ENCODE assay signal across 30 cellular contexts in the genomic region with DNA sequence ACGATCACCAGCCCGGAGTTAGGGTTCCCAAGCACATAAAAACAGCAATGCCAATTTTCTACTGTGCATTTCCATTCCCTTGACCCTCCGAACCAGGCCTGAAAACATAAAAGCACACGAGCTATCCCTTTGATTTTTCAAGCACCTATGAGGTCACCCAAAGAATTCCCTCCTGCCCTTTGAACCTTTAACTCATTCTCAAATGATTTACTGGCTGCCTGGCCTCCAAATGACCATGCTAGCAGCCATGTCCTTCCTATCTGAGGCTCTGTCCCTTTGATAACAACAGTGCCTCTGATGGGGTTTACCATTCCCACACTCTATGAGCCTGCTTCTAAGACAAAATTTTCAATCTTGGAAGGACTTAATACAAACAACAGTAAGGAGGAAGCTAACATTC. TPM values are rescaled to one million over a fixed set of nuclear protein-coding genes. Genes with fewer than 3 reads are reported as not detected.
DNase-seq lines count a peak whose midpoint lies in the region; ATAC-seq and TF ChIP-seq lines count a peak whose summit lies in the region.
"Had no signal": no experiment of that assay in that cellular context is flagged by ENCODE, and none has a peak within 500 bp of the region (broad histone marks: within the 10 kb centered on the region; RNA-seq: fewer than 3 reads in every experiment).

No MANE protein-coding gene starts in this region.

- H3K4me3 ChIP-seq in GM23248 (no peak overlapping the region), lower lobe of right lung (no peak overlapping the region), trophoblast cell (ENCODE audit: low read depth, low read length) (no peak overlapping the region), SK-N-SH (ENCODE audit: low read depth in 2 of 2, low read length in 1 of 2) (no peak overlapping the region)
- H3K4me3 ChIP-seq: A549, Peyer's patch, skin epidermis had no signal

- TF ChIP-seq CTCF in lower lobe of right lung (IDR thresholded peaks at IDR 0.05) (no peak), SK-N-SH (IDR thresholded peaks at IDR 0.05) (no peak)

- H3K27me3 Mint-ChIP-seq in activated T-cell treated with anti-CD3 and anti-CD28 coated beads, Interleukin-2, amount 50 U/mL, for 72 hours (ENCODE audit: low read depth), result peaks cover 62% of the 10 kb centered on the region
- H3K27me3 Mint-ChIP-seq: activated naive CD8-positive, alpha-beta T cell; CD4-positive, CD25-positive, alpha-beta regulatory T cell; IgD-negative memory B cell had no signal

- in situ Hi-C loops in GM23248 (cut with MboI), result no loop called here

- no peaks in the 10 kb centered on the region for H3K9me2 ChIP-seq in GM23248 (ENCODE audit: insufficient read depth)
- no peaks in the 10 kb centered on the region for H3K9me2 ChIP-seq in SK-N-SH

- no peak overlapping the region for H3K27ac Mint-ChIP-seq in activated T-cell treated with anti-CD3 and anti-CD28 coated beads, Interleukin-2, amount 50 U/mL, for 72 hours
- H3K27ac Mint-ChIP-seq: activated naive CD8-positive, alpha-beta T cell; CD4-positive, CD25-positive, alpha-beta regulatory T cell; naive thymus-derived CD4-positive, alpha-beta T cell had no signal

- no peak for ATAC-seq in lower lobe of right lung
- ATAC-seq in activated T-cell treated with anti-CD3 and anti-CD28 coated beads, Interleukin-2, amount 50 U/mL, for 72 hours (replicated peaks in 1 of 2), result no peak
- ATAC-seq: A549; naive thymus-derived CD4-positive, alpha-beta T cell had no signal

- TF ChIP-seq RAD21 in SK-N-SH (IDR thresholded peaks at IDR 0.05; ENCODE audit: low read length), result no peak

- H3K79me2 ChIP-seq in GM23248 (ENCODE audit: insufficient read depth), result no peaks in the 10 kb centered on the region
- no peaks in the 10 kb centered on the region for H3K79me2 ChIP-seq in trophoblast cell (ENCODE audit: control insufficient read depth, insufficient read depth, low read length, poor library complexity)
- no peaks in the 10 kb centered on the region for H3K79me2 ChIP-seq in SK-N-SH (ENCODE audit: insufficient read depth)

- H2BK120ac ChIP-seq in trophoblast cell (ENCODE audit: insufficient read depth, low read length, poor library complexity), result no peak overlapping the region

- H4K12ac ChIP-seq in trophoblast cell (ENCODE audit: low read depth, low read length), result no peak overlapping the region

- no peak overlapping the region for H2AFZ ChIP-seq in GM23248
- no peak overlapping the region for H2AFZ ChIP-seq in trophoblast cell (ENCODE audit: insufficient read depth, low read length, poor library complexity)
- no peak overlapping the region for H2AFZ ChIP-seq in SK-N-SH (ENCODE audit: low read depth)

- WGBS in GM23248 (ENCODE audit: low coverage in 1 of 2, low lambda C conversion rate in 2 of 2, missing lambda C conversion rate in 2 of 2), 2 experiments, result 82 to 85% methylated on average over 4 of the region's 4 CpGs
- no CpG with 5 or more reads among the region's 4 CpGs for WGBS in trophoblast cell (ENCODE audit: extremely low coverage, insufficient coverage, insufficient read length)
- WGBS in SK-N-SH (ENCODE audit: low lambda C conversion rate), result 3% methylated on average over 4 of the region's 4 CpGs

- no peak overlapping the region for H2AK5ac ChIP-seq in trophoblast cell (ENCODE audit: low read length)

- H4K8ac ChIP-seq in trophoblast cell (ENCODE audit: low read depth, low read length), result no peak overlapping the region

- CTCF ChIA-PET in SK-N-SH (lab: Yijun Ruan, JAX), result no interaction called here

- H3K23ac ChIP-seq in trophoblast cell (ENCODE audit: low read length), result no peak overlapping the region

- no peak overlapping the region for H3K4ac ChIP-seq in trophoblast cell (ENCODE audit: low read depth, low read length)

- DNase-seq in GM23248, result no peak
- DNase-seq in glomerular visceral epithelial cell (ENCODE audit: extremely low spot score), result peak; percentile 3
- DNase-seq in lower lobe of right lung, result no peak
- no peak for DNase-seq in trophoblast cell
- DNase-seq in globus pallidus (ENCODE audit: low spot score), result no peak
- no peak for DNase-seq in SK-N-SH
- DNase-seq in activated T-cell treated with anti-CD3 and anti-CD28 coated beads, Interleukin-2, amount 50 U/mL, for 72 hours, result no peak
- DNase-seq in activated CD4-positive, alpha-beta T cell treated with anti-CD3 and anti-CD28 coated beads, Interleukin-2, amount 50 U/mL, for 48 hours, result no peak
- DNase-seq: activated CD4-positive, alpha-beta T cell treated with anti-CD3 and anti-CD28 coated beads for 48 hours; activated CD8-positive, alpha-beta memory T cell treated with anti-CD3 and anti-CD28 coated beads for 24 hours; activated effector memory CD4-positive, alpha-beta T cell treated with anti-CD3 and anti-CD28 coated beads, Interleukin-2, amount 50 U/mL, for 16 hours; activated T-cell treated with anti-CD3 and anti-CD28 coated beads for 4 hours; AML-193; CD4-positive, CD25-positive, alpha-beta regulatory T cell; effector CD4-positive, alpha-beta T cell; erythroblast; naive thymus-derived CD4-positive, alpha-beta T cell; NCI-H446 treated with DMSO at 0.1 percent for 48 hours; NCI-H82; Peyer's patch; retina; SIG-M5; stimulated activated naive CD4-positive, alpha-beta T cell; SW 1271; T-helper 9 cell; WERI-Rb-1 had no signal

- POLR2A ChIA-PET in SK-N-SH (lab: Yijun Ruan, JAX), result no interaction called here

- intact Hi-C loops in lower lobe of right lung (cut with DNase I), result no loop called here

- H3K27me3 ChIP-seq in GM23248 (replicated peaks; ENCODE audit: insufficient read depth) (no peaks in the 10 kb centered on the region), lower lobe of right lung (ENCODE audit: low read depth) (no peaks in the 10 kb centered on the region), trophoblast cell (ENCODE audit: insufficient read depth, low read length) (no peaks in the 10 kb centered on the region), SK-N-SH (ENCODE audit: insufficient read depth) (no peaks in the 10 kb centered on the region)
- H3K27me3 ChIP-seq: Peyer's patch had no signal

- H3K9me3 ChIP-seq in GM23248 (ENCODE audit: low read depth) (no peaks in the 10 kb centered on the region), lower lobe of right lung (no peaks in the 10 kb centered on the region), trophoblast cell (ENCODE audit: insufficient read depth, low read depth, low read length) (no peaks in the 10 kb centered on the region), SK-N-SH (no peaks in the 10 kb centered on the region)
- H3K9me3 ChIP-seq: A549, Peyer's patch had no signal

- H2BK5ac ChIP-seq in trophoblast cell (ENCODE audit: low read depth, low read length, poor library complexity), result peak overlapping the region; percentile 56

- 0 out of 2 replicates have a peak, but pooled peaks cover 3% of the 10 kb centered on the region for H3F3A ChIP-seq in GM23248 (ENCODE audit: insufficient read depth)
- no peaks in the 10 kb centered on the region for H3F3A ChIP-seq in SK-N-SH (replicated peaks; ENCODE audit: insufficient read depth)

- no peak overlapping the region for H3K9ac ChIP-seq in GM23248
- no peak overlapping the region for H3K9ac ChIP-seq in trophoblast cell (ENCODE audit: low read length)
- H3K9ac ChIP-seq in SK-N-SH, result no peak overlapping the region

- H3K4me1 Mint-ChIP-seq in activated T-cell treated with anti-CD3 and anti-CD28 coated beads, Interleukin-2, amount 50 U/mL, for 72 hours (ENCODE audit: low read depth), result no peaks in the 10 kb centered on the region
- H3K4me1 Mint-ChIP-seq: CD4-positive, CD25-positive, alpha-beta regulatory T cell; IgD-negative memory B cell; naive thymus-derived CD4-positive, alpha-beta T cell had no signal

- H3K36me3 Mint-ChIP-seq in activated T-cell treated with anti-CD3 and anti-CD28 coated beads, Interleukin-2, amount 50 U/mL, for 72 hours (ENCODE audit: insufficient read depth in 2 of 2), result no peaks in the 10 kb centered on the region
- H3K36me3 Mint-ChIP-seq: activated naive CD8-positive, alpha-beta T cell; CD4-positive, CD25-positive, alpha-beta regulatory T cell; IgD-negative memory B cell; naive thymus-derived CD4-positive, alpha-beta T cell had no signal

- no peak overlapping the region for H3K14ac ChIP-seq in trophoblast cell (ENCODE audit: low read length)

- H4K91ac ChIP-seq in trophoblast cell (ENCODE audit: low read depth, low read length), result no peak overlapping the region

- no peak for TF ChIP-seq EP300 in SK-N-SH (IDR thresholded peaks at IDR 0.05; ENCODE audit: borderline replicate concordance in 1 of 2, low read depth in 1 of 2, low read length in 1 of 2)

- H3K27ac ChIP-seq in GM23248, result peak overlapping the region; percentile 45; the same call in 1 of the 2 replicates
- peak overlapping the region; percentile 46 for H3K27ac ChIP-seq in lower lobe of right lung
- H3K27ac ChIP-seq in trophoblast cell (ENCODE audit: low read depth, low read length), result peak overlapping the region; percentile 48
- H3K27ac ChIP-seq in SK-N-SH (ENCODE audit: low read depth in 2 of 2, low read length in 1 of 2), result peak overlapping the region in 1 of 2 experiments; percentile 46; a peak in 2 of 4 replicates
- H3K27ac ChIP-seq: A549, Peyer's patch, WERI-Rb-1 had no signal

- H3K4me1 ChIP-seq in GM23248 (ENCODE audit: insufficient read depth), result peaks cover 9% of the 10 kb centered on the region; the same call in 1 of the 2 replicates
- H3K4me1 ChIP-seq in lower lobe of right lung, result peaks cover 6% of the 10 kb centered on the region
- H3K4me1 ChIP-seq in trophoblast cell (ENCODE audit: control insufficient read depth in 1 of 2, insufficient read depth in 2 of 2, low read length in 2 of 2), result peaks cover 6 to 24% of the 10 kb centered on the region in 2 experiments
- H3K4me1 ChIP-seq in SK-N-SH (ENCODE audit: control insufficient read depth in 1 of 2, insufficient read depth in 2 of 2, low read depth in 1 of 2, low read length in 1 of 2), result no peaks in the 10 kb centered on the region
- H3K4me1 ChIP-seq: A549, Peyer's patch had no signal

- no peak overlapping the region for H2BK12ac ChIP-seq in trophoblast cell (ENCODE audit: low read length)

- H4K20me1 ChIP-seq in GM23248 (ENCODE audit: insufficient read depth), result no peaks in the 10 kb centered on the region
- no peaks in the 10 kb centered on the region for H4K20me1 ChIP-seq in SK-N-SH (ENCODE audit: insufficient read depth)

- H3K36me3 ChIP-seq in GM23248 (ENCODE audit: low read depth) (no peaks in the 10 kb centered on the region), lower lobe of right lung (no peaks in the 10 kb centered on the region), trophoblast cell (ENCODE audit: control insufficient read depth in 1 of 2, insufficient read depth in 2 of 2, low read length in 2 of 2) (no peaks in the 10 kb centered on the region), SK-N-SH (replicated peaks in 1 of 2; ENCODE audit: control insufficient read depth in 1 of 2, insufficient read depth in 2 of 2, low read length in 1 of 2) (no peaks in the 10 kb centered on the region)
- H3K36me3 ChIP-seq: Peyer's patch, WERI-Rb-1 had no signal

- H3K79me1 ChIP-seq in trophoblast cell (ENCODE audit: low read length), result peaks cover 7% of the 10 kb centered on the region

- H3K18ac ChIP-seq in trophoblast cell (ENCODE audit: low read length), result no peak overlapping the region

- H3K4me2 ChIP-seq in GM23248 (ENCODE audit: unreplicated experiment) (no peak overlapping the region), trophoblast cell (ENCODE audit: low read length) (no peak overlapping the region), SK-N-SH (no peak overlapping the region)
- H3K4me2 ChIP-seq: A549 had no signal

- no peak overlapping the region for H3K4me3 Mint-ChIP-seq in activated T-cell treated with anti-CD3 and anti-CD28 coated beads, Interleukin-2, amount 50 U/mL, for 72 hours
- H3K4me3 Mint-ChIP-seq: activated naive CD8-positive, alpha-beta T cell; CD4-positive, CD25-positive, alpha-beta regulatory T cell; IgD-negative memory B cell; naive thymus-derived CD4-positive, alpha-beta T cell had no signal

- H3K9me3 Mint-ChIP-seq in activated T-cell treated with anti-CD3 and anti-CD28 coated beads, Interleukin-2, amount 50 U/mL, for 72 hours, result no peaks in the 10 kb centered on the region
- H3K9me3 Mint-ChIP-seq: naive thymus-derived CD4-positive, alpha-beta T cell had no signal

RNA-seq across cellular contexts. Expression of a gene that starts 15.2 kb away (rescaled TPM):
- 1.1 and 1.7 TPM in 2 replicates for total RNA-seq in GM23248 (2014; rRNA removed; shearing (Covaris generic))
- polyA plus RNA-seq in GM23248 (2016; fragmentation: Nextera tagmentation; extraction: Ambion mirVana), result 0.55 and 0.67 TPM in 2 replicates
- total RNA-seq in lower lobe of right lung, result 33.2 TPM
- 3.4 and 3.7 TPM in 2 replicates for polyA plus RNA-seq in trophoblast cell (2013)
- 0.31 and 0.45 TPM in 2 replicates for polyA plus RNA-seq in SK-N-SH (2012; rRNA removed)
- polyA plus RNA-seq in SK-N-SH (2012; cell fraction: cytosol; rRNA removed), result 0.15 and 0.21 TPM in 2 replicates
- polyA plus RNA-seq in SK-N-SH (2012; cell fraction: nucleus; rRNA removed), result 0.83 and 0.86 TPM in 2 replicates
- not detected for total RNA-seq in activated T-cell treated with anti-CD3 and anti-CD28 coated beads, Interleukin-2, amount 50 U/mL, for 72 hours
- polyA plus RNA-seq: A549; CD4-positive, CD25-positive, alpha-beta regulatory T cell; IgD-negative memory B cell; naive thymus-derived CD4-positive, alpha-beta T cell had no signal

Comparison
In these comparisons a context has a peak if more than half of its experiments do, and no peak if none do; other contexts are left out.
1. RNA of a gene that starts 15.2 kb away (total RNA-seq): 33.2 TPM in lower lobe of right lung (single experiment); 1.1 to 1.7 TPM in GM23248 and not detected in activated T-cell treated with anti-CD3 and anti-CD28 coated beads, Interleukin-2, amount 50 U/mL, for 72 hours; every median in the first group is over 10 times any median in the second.